ENCODE assay signal across 7 cellular contexts in genomic region chr1:111140680-111140967, GRCh38. TPM values are rescaled to one million over a fixed set of nuclear protein-coding genes. Genes with fewer than 3 reads are reported as not detected.
DNase-seq lines count a peak whose midpoint lies in the region; ATAC-seq and TF ChIP-seq lines count a peak whose summit lies in the region.

No MANE protein-coding gene starts in this region.

- H3K36me3 ChIP-seq in urinary bladder (ENCODE audit: insufficient read depth): no peaks in the 10 kb centered on the region

- TF ChIP-seq CTCF in GM13977 (IDR thresholded peaks at IDR 0.05; ENCODE audit: extremely low read depth, insufficient read depth, missing control alignments): no peak

- H3K27ac ChIP-seq in cingulate gyrus (ENCODE audit: low read depth, low read length) (peak overlapping the region; percentile 89), urinary bladder (ENCODE audit: low read depth) (peak overlapping the region; percentile 90)

- WGBS in urinary bladder: 0% methylated on average over 9 of the region's 9 CpGs

- peak; percentile 20 for ATAC-seq in GM21360 (IDR thresholded peaks at IDR 0.05; ENCODE audit: unreplicated experiment)

- no peaks in the 10 kb centered on the region for H3K4me1 ChIP-seq in urinary bladder (ENCODE audit: insufficient read depth)

- peak overlapping the region; percentile 91 for H3K4me3 ChIP-seq in urinary bladder (ENCODE audit: low read depth, low read length)

- in situ Hi-C loops in GM13977 (cut with MboI; ENCODE audit: low pct_unique_long_range_greater_than_20kb, low sequenced_read_pairs, unreplicated experiment): no loop called here

- DNase-seq in NCI-H526 treated with DMSO at 0.1 percent for 48 hours (lab: John Stamatoyannopoulos, UW): peak; percentile 32
- DNase-seq in lung microvascular endothelial cell (ENCODE audit: low read depth in 2 of 2): peak; percentile 65 to 68
- no peak for DNase-seq in DMS 273 (lab: John Stamatoyannopoulos, UW; ENCODE audit: unreplicated experiment)
- DNase-seq in GM13977 (ENCODE audit: low spot score): no peak

RNA-seq across cellular contexts. Expression of gene CEPT1, which starts 0.6 kb away (rescaled TPM):
- total RNA-seq in lung microvascular endothelial cell (26.2 and 33.1 TPM in 2 replicates), urinary bladder (87.7 TPM)
- 20.4 TPM for polyA plus RNA-seq in urinary bladder

RNA-seq across cellular contexts. Expression of gene DRAM2, which starts 0.7 kb away (rescaled TPM):
- 35.5 and 40.5 TPM in 2 replicates for total RNA-seq in lung microvascular endothelial cell
- 59.1 TPM for total RNA-seq in urinary bladder
- polyA plus RNA-seq in urinary bladder: 47.1 TPM

RNA-seq across cellular contexts. Expression of gene DENND2D, which starts 59.8 kb away (rescaled TPM):
- total RNA-seq in lung microvascular endothelial cell: 0.65 and 1.4 TPM in 2 replicates
- 23.9 TPM for total RNA-seq in urinary bladder
- 14.4 TPM for polyA plus RNA-seq in urinary bladder

Comparison
In these comparisons a context has a peak if more than half of its experiments do, and no peak if none do; other contexts are left out.
1. DNase-seq: peak in NCI-H526 treated with DMSO at 0.1 percent for 48 hours (single experiment) and lung microvascular endothelial cell (2 of 2); none in DMS 273 (single experiment) and GM13977 (single experiment).
2. RNA of gene DENND2D, which starts 59.8 kb away (total RNA-seq): 23.9 TPM in urinary bladder (single experiment); 0.65 to 1.4 TPM in lung microvascular endothelial cell; every median in the first group is over 10 times any median in the second.